ENCODE assay signal across 8 cellular contexts in the genomic region with DNA sequence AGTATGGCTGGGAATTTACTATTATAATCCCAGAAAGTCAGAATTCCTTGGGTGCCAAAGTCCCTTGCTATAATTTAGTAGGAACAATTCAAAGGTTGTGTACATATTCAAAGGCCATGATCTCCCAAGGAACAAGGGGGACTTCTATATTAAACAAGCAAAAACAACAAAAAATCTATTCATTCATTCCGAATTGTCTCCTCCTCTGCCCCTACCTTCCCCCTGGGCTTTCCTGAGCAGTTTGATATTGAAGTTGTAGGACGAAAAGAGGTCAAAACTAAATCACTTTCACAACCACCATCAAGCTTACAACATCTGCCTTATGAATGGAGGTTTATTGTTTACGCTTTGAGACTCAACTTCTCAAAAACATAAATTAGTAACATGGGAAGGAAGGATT.
"Had no signal": no experiment of that assay in that cellular context is flagged by ENCODE, and none has a peak within 500 bp of the region (broad histone marks: within the 10 kb centered on the region; RNA-seq: fewer than 3 reads in every experiment).

No MANE protein-coding gene starts in this region.

- DNase-seq: GM23248, H9, HCEC 1CT, KBM-7 had no signal

- H3K27ac ChIP-seq: GM23248, KMS-11 had no signal

- H2AFZ ChIP-seq: GM23248 had no signal

- FAIRE-seq: H54, HTR-8/SVneo had no signal

- H3K4me3 ChIP-seq: GM23248 had no signal

- H3K27ac Mint-ChIP-seq: H9, IgD-negative memory B cell had no signal

- H3K4me3 Mint-ChIP-seq: H9, IgD-negative memory B cell had no signal

- H3K4me2 ChIP-seq: KMS-11 had no signal
